Comparison of ENCODE assay signal across 18 cellular contexts in the genomic region with DNA sequence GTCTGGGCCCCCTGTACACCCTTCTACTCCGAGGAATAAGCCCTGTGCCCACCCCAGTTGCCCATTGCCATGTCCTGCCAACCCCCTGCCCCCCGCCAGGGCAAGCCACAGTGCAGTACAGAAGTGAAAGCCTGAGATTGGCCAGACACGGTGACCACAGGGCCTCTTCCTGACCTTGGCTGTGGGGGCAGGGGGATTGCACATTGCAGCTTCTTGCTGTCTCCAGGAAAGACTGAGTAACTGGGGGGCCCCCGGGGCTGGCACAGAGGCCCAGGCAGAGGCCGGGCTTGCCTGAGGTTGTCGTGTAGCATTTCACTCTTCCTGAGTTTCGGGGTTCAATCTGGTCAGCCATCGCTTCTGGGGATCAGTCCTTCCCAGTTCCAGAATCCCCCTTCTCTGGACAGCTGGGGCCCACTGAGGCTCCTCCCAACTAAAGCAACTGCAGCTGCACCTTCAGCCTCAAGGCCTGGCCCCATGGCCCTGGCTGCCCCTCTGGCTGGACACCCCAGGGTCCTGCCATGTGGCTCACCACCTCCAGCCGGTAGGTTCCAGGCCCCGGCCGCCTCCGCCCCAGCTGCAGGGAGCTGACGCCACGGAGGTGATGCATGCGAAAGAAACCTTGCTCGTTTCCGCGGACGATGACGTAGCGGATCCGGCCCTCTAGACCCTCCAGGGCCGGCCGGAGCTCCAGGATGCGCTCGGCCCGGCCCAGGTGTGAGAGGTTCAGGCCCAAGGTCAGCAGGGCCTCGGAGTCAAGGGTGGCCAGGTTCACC. TPM values are rescaled to one million over a fixed set of nuclear protein-coding genes. Genes with fewer than 3 reads are reported as not detected.
"Had no signal": no experiment of that assay in that cellular context is flagged by ENCODE, and none has a peak within 500 bp of the region (broad histone marks: within the 10 kb centered on the region; RNA-seq: fewer than 3 reads in every experiment).

No MANE protein-coding gene starts in this region.

- H3K4me1 ChIP-seq: breast epithelium, lower lobe of right lung, right atrium auricular region, suprapubic skin had no signal

- H3K4me3 Mint-ChIP-seq: activated naive CD4-positive, alpha-beta T cell treated with anti-CD3 and anti-CD28 coated beads, Interleukin-2, amount 50 U/mL, for 24 hours; endodermal cell had no signal

- H3K36me3 ChIP-seq: breast epithelium, lower lobe of right lung, right atrium auricular region, suprapubic skin had no signal

- H3K4me3 ChIP-seq: breast epithelium, lower lobe of right lung, right atrium auricular region, smooth muscle cell, suprapubic skin had no signal

- H3K27ac Mint-ChIP-seq: activated naive CD4-positive, alpha-beta T cell treated with anti-CD3 and anti-CD28 coated beads, Interleukin-2, amount 50 U/mL, for 24 hours; activated T-helper 2 cell treated with anti-CD3 and anti-CD28 coated beads, Interferon-gamma antibody, Interleukin-2, Interleukin-4, amounts not matched to agents 10 μg/mL and 5 μg/mL and 100 μg/mL, durations not matched to agents 14 hours and 24 hours and 36 hours; endodermal cell; naive B cell had no signal

- DNase-seq: activated CD4-positive, alpha-beta T cell treated with anti-CD3 and anti-CD28 coated beads for 1 hour; activated CD8-positive, alpha-beta memory T cell treated with anti-CD3 and anti-CD28 coated beads for 24 hours; endodermal cell; erythroblast; lower lobe of right lung; naive B cell; stimulated activated naive CD4-positive, alpha-beta T cell; SW 1271 had no signal

- ATAC-seq: lower lobe of right lung had no signal

- H3K27me3 Mint-ChIP-seq: activated naive CD4-positive, alpha-beta T cell treated with anti-CD3 and anti-CD28 coated beads, Interleukin-2, amount 50 U/mL, for 24 hours had no signal

- H3K27ac ChIP-seq: breast epithelium, lower lobe of right lung, right atrium auricular region, suprapubic skin had no signal

- H3K4me1 Mint-ChIP-seq: activated naive CD4-positive, alpha-beta T cell treated with anti-CD3 and anti-CD28 coated beads, Interleukin-2, amount 50 U/mL, for 24 hours; endodermal cell; naive B cell had no signal

- H3K27me3 ChIP-seq: breast epithelium, right atrium auricular region, suprapubic skin had no signal

- H3K4me2 ChIP-seq: smooth muscle cell had no signal

- H3K9me3 ChIP-seq: suprapubic skin had no signal

RNA-seq across cellular contexts. Expression of a gene that starts 13.1 kb away (rescaled TPM):
- total RNA-seq: activated T-helper 2 cell treated with anti-CD3 and anti-CD28 coated beads, Interferon-gamma antibody, Interleukin-2, Interleukin-4, amounts not matched to agents 10 μg/mL and 5 μg/mL and 100 μg/mL, durations not matched to agents 14 hours and 24 hours and 36 hours; breast epithelium; cerebellum; dermis microvascular lymphatic vessel endothelial cell; endodermal cell; lower lobe of right lung; posterior vena cava; right atrium auricular region; smooth muscle cell; suprapubic skin; ureter had no signal
